ENCODE assay signal across 2 cellular contexts in genomic region chr19:47481460-47482052, GRCh38.
A peak's percentile ranks its signal among the peaks of the same experiment; 100 is the strongest.
TF ChIP-seq lines count a peak whose summit lies in the region.

No MANE protein-coding gene starts in this region.

TF ChIP-seq in HEK293T, 16 proteins besides CTCF, POLR2A, EP300 and RAD21:
- TF ChIP-seq L3MBTL2 (conservative IDR thresholded peaks at IDR 0.05): no peak
- TF ChIP-seq LEF1 (IDR thresholded peaks at IDR 0.05; ENCODE audit: borderline replicate concordance): no peak
- peak; percentile 7; the same call in 1 of the 2 replicates for TF ChIP-seq ARNT (IDR thresholded peaks at IDR 0.05)
- no peak for TF ChIP-seq FOXK2 (IDR thresholded peaks at IDR 0.05)
- no peak for TF ChIP-seq ELF4 (IDR thresholded peaks at IDR 0.05)
- no peak for TF ChIP-seq BHLHE40 (IDR thresholded peaks at IDR 0.05; ENCODE audit: borderline replicate concordance)
- no peak for TF ChIP-seq TARDBP (IDR thresholded peaks at IDR 0.05)
- no peak for TF ChIP-seq NFRKB (IDR thresholded peaks at IDR 0.05)

TF ChIP-seq in GM12878, 131 proteins besides CTCF, POLR2A, EP300 and RAD21:
- TF ChIP-seq CUX1 (IDR thresholded peaks at IDR 0.05; ENCODE audit: insufficient replicate concordance, low read depth, low read length): no peak
- peak; percentile 74 for TF ChIP-seq ZBTB40 (IDR thresholded peaks at IDR 0.05; ENCODE audit: borderline replicate concordance)
